12 cellular contexts compared by ENCODE assay signal in the genomic region with DNA sequence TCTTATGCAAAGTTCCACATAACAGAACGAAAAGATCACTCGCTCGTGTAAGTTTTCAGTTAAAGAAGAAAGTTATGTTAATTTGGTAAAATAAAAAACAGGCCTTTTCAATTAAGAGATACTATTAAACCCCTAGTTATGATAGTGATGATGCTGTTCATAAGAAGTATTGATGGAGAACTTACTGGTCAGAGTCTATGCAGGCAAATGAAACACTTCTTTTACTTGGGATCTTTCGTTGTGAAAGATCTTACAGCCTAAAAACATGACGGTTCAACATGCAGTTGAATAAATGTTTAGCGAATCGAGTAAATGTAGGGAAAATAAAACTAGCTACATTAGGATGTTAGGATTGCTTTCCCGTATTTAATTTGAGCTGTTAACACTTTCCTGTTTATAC. TPM values are rescaled to one million over a fixed set of nuclear protein-coding genes. Genes with fewer than 3 reads are reported as not detected.
DNase-seq lines count a peak whose midpoint lies in the region; ATAC-seq and TF ChIP-seq lines count a peak whose summit lies in the region.
"Had no signal": no experiment of that assay in that cellular context is flagged by ENCODE, and none has a peak within 500 bp of the region (broad histone marks: within the 10 kb centered on the region; RNA-seq: fewer than 3 reads in every experiment).

No MANE protein-coding gene starts in this region.

- no peak for TF ChIP-seq EP300 in gastroesophageal sphincter (IDR thresholded peaks at IDR 0.05)

- DNase-seq in CD8-positive, alpha-beta memory T cell: no peak
- DNase-seq in SK-N-MC (ENCODE audit: low read depth, low spot score) (no peak), prostate gland (ENCODE audit: low spot score) (no peak), NCI-H2227 treated with DMSO at 0.1 percent for 48 hours (lab: John Stamatoyannopoulos, UW) (no peak), NCI-H2227 (lab: John Stamatoyannopoulos, UW; ENCODE audit: unreplicated experiment) (no peak), left lobe of liver (ENCODE audit: low spot score) (no peak)
- no peak for DNase-seq in activated CD4-positive, CD25-positive, alpha-beta regulatory T cell treated with anti-CD3 and anti-CD28 coated beads, Interleukin-2, amount 50 U/mL, for 72 hours
- DNase-seq: activated T-cell treated with anti-CD3 and anti-CD28 coated beads for 4 hours, NCI-H345 had no signal

- H3K9me3 Mint-ChIP-seq in CD8-positive, alpha-beta memory T cell: no peaks in the 10 kb centered on the region

- intact Hi-C loops in prostate gland (cut with DNase I): loop anchor here (5.0 kb wide), 4 partner anchors 49 to 89 kb away; a partner anchor contains a TSS

- no peak overlapping the region for H3K4me3 Mint-ChIP-seq in CD8-positive, alpha-beta memory T cell

- TF ChIP-seq CTCF in gastroesophageal sphincter (IDR thresholded peaks at IDR 0.05) (no peak), prostate gland (IDR thresholded peaks at IDR 0.05) (no peak)

- H3K27ac Mint-ChIP-seq in CD8-positive, alpha-beta memory T cell: no peak overlapping the region

- POLR2A ChIA-PET in CD8-positive, alpha-beta memory T cell (lab: Charles Lee): no interaction called here

- H3K27me3 ChIP-seq in CD8-positive, alpha-beta memory T cell (ENCODE audit: insufficient read depth, low read length, poor library complexity, severe bottlenecking): peaks cover 11% of the 10 kb centered on the region
- no peaks in the 10 kb centered on the region for H3K27me3 ChIP-seq in gastroesophageal sphincter
- H3K27me3 ChIP-seq in prostate gland (replicated peaks; ENCODE audit: insufficient read depth): no peaks in the 10 kb centered on the region

- 65 to 78% methylated on average over 8 of the region's 8 CpGs for WGBS in gastroesophageal sphincter (ENCODE audit: low coverage in 1 of 2), 2 donors
- 55% methylated on average over 8 of the region's 8 CpGs for WGBS in prostate gland

- TF ChIP-seq POLR2A in gastroesophageal sphincter (IDR thresholded peaks at IDR 0.05): no peak
- no peak for TF ChIP-seq POLR2A in prostate gland (IDR thresholded peaks at IDR 0.05)

- peak overlapping the region; percentile 89 for H3K9ac ChIP-seq in SK-N-MC (ENCODE audit: insufficient read length)

- peak overlapping the region; percentile 68 for H3K27ac ChIP-seq in CD8-positive, alpha-beta memory T cell (ENCODE audit: low read depth, low read length)
- peak overlapping the region; percentile 68 for H3K27ac ChIP-seq in SK-N-MC
- H3K27ac ChIP-seq in gastroesophageal sphincter: peak overlapping the region in 3 of 4 donors; percentile 46 to 98 (median 92)
- peak overlapping the region; percentile 95 to 97 for H3K27ac ChIP-seq in prostate gland

- no peaks in the 10 kb centered on the region for H3K36me3 ChIP-seq in CD8-positive, alpha-beta memory T cell (ENCODE audit: insufficient read depth, low read length)
- peaks cover 53% of the 10 kb centered on the region for H3K36me3 ChIP-seq in SK-N-MC (ENCODE audit: insufficient read depth, low read length)
- peaks cover 0 to under 1% of the 10 kb centered on the region in 2 donors for H3K36me3 ChIP-seq in gastroesophageal sphincter
- no peaks in the 10 kb centered on the region for H3K36me3 ChIP-seq in prostate gland

- H3K4me3 ChIP-seq in CD8-positive, alpha-beta memory T cell (ENCODE audit: low read length): no peak overlapping the region
- H3K4me3 ChIP-seq in SK-N-MC (peak overlapping the region; percentile 90), gastroesophageal sphincter (peak overlapping the region; percentile 83 to 93), prostate gland (peak overlapping the region; percentile 86 to 91)

- peaks cover 0 to 1% (median 0%) of the 10 kb centered on the region in 3 donors for H3K36me3 Mint-ChIP-seq in CD8-positive, alpha-beta memory T cell

- no peak for ATAC-seq in gastroesophageal sphincter
- no peak for ATAC-seq in left lobe of liver

- no peaks in the 10 kb centered on the region for H3K9me3 ChIP-seq in CD8-positive, alpha-beta memory T cell (ENCODE audit: low read length)
- no peaks in the 10 kb centered on the region for H3K9me3 ChIP-seq in SK-N-MC (ENCODE audit: low read depth, low read length)
- H3K9me3 ChIP-seq in gastroesophageal sphincter: no peaks in the 10 kb centered on the region
- H3K9me3 ChIP-seq in prostate gland: no peaks in the 10 kb centered on the region

- CTCF ChIA-PET in CD8-positive, alpha-beta memory T cell (lab: Charles Lee): no interaction called here

- peaks cover 20% of the 10 kb centered on the region for H3K4me1 ChIP-seq in CD8-positive, alpha-beta memory T cell (ENCODE audit: insufficient read depth, low read length)
- peaks cover 2 to 78% (median 16%) of the 10 kb centered on the region in 3 donors for H3K4me1 ChIP-seq in gastroesophageal sphincter
- peaks cover 6% of the 10 kb centered on the region for H3K4me1 ChIP-seq in prostate gland (replicated peaks)

- peaks cover 5 to 16% (median 15%) of the 10 kb centered on the region in 3 donors for H3K4me1 Mint-ChIP-seq in CD8-positive, alpha-beta memory T cell

- H3K27me3 Mint-ChIP-seq in CD8-positive, alpha-beta memory T cell: peaks cover 22 to 73% of the 10 kb centered on the region in 2 donors

RNA-seq across cellular contexts. Expression of a gene that starts 2.0 kb away (rescaled TPM):
- under 1 TPM; 0.33 to 0.48 TPM for total RNA-seq in CD8-positive, alpha-beta memory T cell
- 2.4 TPM for polyA plus RNA-seq in CD8-positive, alpha-beta memory T cell
- total RNA-seq in gastroesophageal sphincter (100 to 1,000 TPM in 2 of 4 donors, 10 to 100 TPM in 2; 55.6 to 216 (median 135) TPM), prostate gland (100 to 1,000 TPM in 1 of 2 donors, 10 to 100 TPM in 1; 87.3 to 134 TPM), left lobe of liver (45.1 TPM)

RNA-seq across cellular contexts. Expression of a gene that starts 50.3 kb away (rescaled TPM):
- total RNA-seq in CD8-positive, alpha-beta memory T cell: not detected
- polyA plus RNA-seq in CD8-positive, alpha-beta memory T cell: not detected
- under 1 TPM in 1 of 4 donors, not detected in 3; 0.27 TPM for total RNA-seq in gastroesophageal sphincter
- total RNA-seq in prostate gland: 1 to 10 TPM in 1 of 2 donors, not detected in 1; 2.3 TPM
- total RNA-seq in left lobe of liver: 0.25 TPM
- total RNA-seq: HT1080; T-helper 1 cell treated with Interleukin-12 subunit alpha and Interleukin-12 subunit beta and Interleukin-4 antibody, amounts not matched to agents 30 ng/mL and 1 ng/mL, for 36 hours had no signal

Comparison
In these comparisons a context has a peak if more than half of its experiments do, and no peak if none do; other contexts are left out.
1. RNA of a gene that starts 2.0 kb away (total RNA-seq): 55.6 to 216 TPM in gastroesophageal sphincter, 87.3 to 134 TPM in prostate gland and 45.1 TPM in left lobe of liver (single experiment); 0.33 to 0.48 TPM in CD8-positive, alpha-beta memory T cell; every median in the first group is over 10 times any median in the second.
2. Peak in every context shown above with its lines, with median percentiles within 50 percentile points of each other: H3K27ac ChIP-seq.